In the genomic region with DNA sequence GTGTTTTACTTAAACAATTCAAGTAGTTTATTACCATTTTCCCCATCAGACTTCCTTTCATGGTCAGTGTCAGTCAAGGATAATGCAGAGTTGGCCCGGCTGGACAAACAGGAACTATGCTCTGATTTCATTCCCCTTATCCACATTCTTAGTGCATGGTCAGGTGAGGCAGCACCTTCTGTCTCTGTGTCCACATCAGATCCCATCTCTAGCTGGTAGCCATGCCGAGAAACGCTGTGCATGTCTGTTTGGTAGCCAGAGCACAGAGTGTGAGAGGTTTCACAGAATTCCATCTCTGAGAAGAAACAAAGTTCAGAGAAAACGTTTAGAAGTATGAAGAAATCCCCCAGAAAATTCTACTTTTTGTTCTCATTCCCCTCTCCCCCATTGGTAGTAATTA, we compare ENCODE assay signal across 22 cellular contexts.
"Had no signal": no experiment of that assay in that cellular context is flagged by ENCODE, and none has a peak within 500 bp of the region (broad histone marks: within the 10 kb centered on the region; RNA-seq: fewer than 3 reads in every experiment).

No MANE protein-coding gene starts in this region.

- H3K9me3 ChIP-seq: ascending aorta, colonic mucosa, esophagus squamous epithelium, heart left ventricle had no signal

- ATAC-seq: activated CD4-positive, alpha-beta T cell treated with anti-CD3 and anti-CD28 coated beads for 36 hours; activated CD8-positive, alpha-beta memory T cell treated with anti-CD3 and anti-CD28 coated beads, Interleukin-2, amount 10 ng/mL, durations not matched to agents 7 days and 5 days; activated CD8-positive, alpha-beta T cell treated with anti-CD3 and anti-CD28 coated beads, Interleukin-2, amount 10 ng/mL, durations not matched to agents 7 days and 5 days; activated naive CD4-positive, alpha-beta T cell treated with anti-CD3 and anti-CD28 coated beads, Interleukin-2, amount 50 U/mL, for 72 hours; heart left ventricle had no signal

- H3K27ac ChIP-seq: ascending aorta, colonic mucosa, epithelial cell of prostate, esophagus squamous epithelium, heart left ventricle had no signal

- H3K27me3 ChIP-seq: ascending aorta, colonic mucosa, esophagus squamous epithelium, heart left ventricle had no signal

- DNase-seq: activated CD4-positive, alpha-beta memory T cell treated with anti-CD3 and anti-CD28 coated beads for 36 hours; activated CD4-positive, alpha-beta T cell treated with anti-CD3 and anti-CD28 coated beads for 36 hours; activated CD4-positive, alpha-beta T cell treated with anti-CD3 and anti-CD28 coated beads, Interleukin-2, amount 10 ng/mL, durations not matched to agents 24 days and 14 days; activated CD4-positive, CD25-positive, alpha-beta regulatory T cell; activated CD4-positive, CD25-positive, alpha-beta regulatory T cell treated with anti-CD3 and anti-CD28 coated beads, Interleukin-2, amount 50 U/mL, for 72 hours; activated CD8-positive, alpha-beta memory T cell treated with anti-CD3 and anti-CD28 coated beads, Interleukin-2, amount 10 ng/mL, durations not matched to agents 7 days and 5 days; activated CD8-positive, alpha-beta memory T cell treated with anti-CD3 and anti-CD28 coated beads, Interleukin-2, amount 50 U/mL, for 4 hours; activated CD8-positive, alpha-beta T cell treated with anti-CD3 and anti-CD28 coated beads, Interleukin-2, amount 10 ng/mL, durations not matched to agents 7 days and 5 days; activated effector memory CD4-positive, alpha-beta T cell treated with anti-CD3 and anti-CD28 coated beads, Interleukin-2, amount 50 U/mL, for 16 hours; activated naive CD4-positive, alpha-beta T cell treated with anti-CD3 and anti-CD28 coated beads for 36 hours; activated naive CD8-positive, alpha-beta T cell treated with anti-CD3 and anti-CD28 coated beads, Interleukin-2, amount 10 ng/mL, durations not matched to agents 7 days and 5 days; activated T-cell treated with anti-CD3 and anti-CD28 coated beads, Interleukin-2, amount 50 U/mL, for 1 hour; activated T-cell treated with anti-CD3 and anti-CD28 coated beads, Interleukin-2, amount 50 U/mL, for 48 hours; colonic mucosa; effector CD8-positive, alpha-beta T cell; esophagus squamous epithelium; glutamatergic neuron; heart left ventricle; hypothalamus had no signal

- H3K4me1 ChIP-seq: ascending aorta, colonic mucosa, esophagus squamous epithelium, heart left ventricle had no signal

- H3K36me3 ChIP-seq: ascending aorta, colonic mucosa, esophagus squamous epithelium, heart left ventricle had no signal

- H3K4me3 ChIP-seq: ascending aorta, colonic mucosa, esophagus squamous epithelium, heart left ventricle had no signal
